Comparison of ENCODE assay signal across 9 cellular contexts in genomic region chr13:113176292-113176691, GRCh38. TPM values are rescaled to one million over a fixed set of nuclear protein-coding genes. Genes with fewer than 3 reads are reported as not detected.
DNase-seq lines count a peak whose midpoint lies in the region; ATAC-seq and TF ChIP-seq lines count a peak whose summit lies in the region.
"Had no signal": no experiment of that assay in that cellular context is flagged by ENCODE, and none has a peak within 500 bp of the region (broad histone marks: within the 10 kb centered on the region; RNA-seq: fewer than 3 reads in every experiment).

No MANE protein-coding gene starts in this region.

- DNase-seq in SIG-M5 treated with dmso at 0.1 percent for 504 hours (lab: John Stamatoyannopoulos, UW; ENCODE audit: unreplicated experiment), result peak; percentile 15
- no peak for DNase-seq in SIG-M5 (lab: John Stamatoyannopoulos, UW)
- DNase-seq in activated CD8-positive, alpha-beta T cell treated with anti-CD3 and anti-CD28 coated beads for 36 hours, result peak; percentile 51
- DNase-seq in erythroblast (lab: John Stamatoyannopoulos, UW), result peak; percentile 24 to 26
- no peak for DNase-seq in stimulated activated effector memory CD8-positive, alpha-beta T cell treated with anti-CD3 and anti-CD28 coated beads, Interleukin-12 subunit alpha, Interleukin-12 subunit beta, amount 100 ng/mL, for 72 hours (ENCODE audit: low spot score in 2 of 2)
- no peak for DNase-seq in anterior cingulate cortex (lab: John Stamatoyannopoulos, UW)
- no peak for DNase-seq in NCI-H146 treated with DMSO at 0.1 percent for 48 hours (lab: John Stamatoyannopoulos, UW; ENCODE audit: unreplicated experiment)
- DNase-seq in KBM-7, result no peak

- H3K27me3 Mint-ChIP-seq in activated CD8-positive, alpha-beta T cell treated with anti-CD3 and anti-CD28 coated beads for 36 hours, result no peaks in the 10 kb centered on the region

- peaks cover 50% of the 10 kb centered on the region for H3K36me3 Mint-ChIP-seq in activated CD8-positive, alpha-beta T cell treated with anti-CD3 and anti-CD28 coated beads for 36 hours (ENCODE audit: low read depth)
- H3K36me3 Mint-ChIP-seq in stimulated activated effector memory CD8-positive, alpha-beta T cell treated with anti-CD3 and anti-CD28 coated beads, Interleukin-12 subunit alpha, Interleukin-12 subunit beta, amount 100 ng/mL, for 72 hours, result peaks cover 84% of the 10 kb centered on the region

- H3K4me1 Mint-ChIP-seq in activated CD8-positive, alpha-beta T cell treated with anti-CD3 and anti-CD28 coated beads for 36 hours (ENCODE audit: low read depth), result peaks cover 8% of the 10 kb centered on the region
- H3K4me1 Mint-ChIP-seq in stimulated activated effector memory CD8-positive, alpha-beta T cell treated with anti-CD3 and anti-CD28 coated beads, Interleukin-12 subunit alpha, Interleukin-12 subunit beta, amount 100 ng/mL, for 72 hours, result peaks cover 42% of the 10 kb centered on the region

- in situ Hi-C loops in KBM-7 (cut with MboI; ENCODE audit: low pct_unique_long_range_greater_than_20kb, low sequenced_read_pairs), result no loop called here

- peak; percentile 75 for ATAC-seq in activated CD8-positive, alpha-beta T cell treated with anti-CD3 and anti-CD28 coated beads for 36 hours
- peak; percentile 96 for ATAC-seq in stimulated activated effector memory CD8-positive, alpha-beta T cell treated with anti-CD3 and anti-CD28 coated beads, Interleukin-12 subunit alpha, Interleukin-12 subunit beta, amount 100 ng/mL, for 72 hours
- ATAC-seq: sciatic nerve had no signal

- H3K9me3 Mint-ChIP-seq in activated CD8-positive, alpha-beta T cell treated with anti-CD3 and anti-CD28 coated beads for 36 hours, result no peaks in the 10 kb centered on the region
- peaks cover 3% of the 10 kb centered on the region for H3K9me3 Mint-ChIP-seq in stimulated activated effector memory CD8-positive, alpha-beta T cell treated with anti-CD3 and anti-CD28 coated beads, Interleukin-12 subunit alpha, Interleukin-12 subunit beta, amount 100 ng/mL, for 72 hours

- TF ChIP-seq CTCF in activated CD8-positive, alpha-beta T cell treated with anti-CD3 and anti-CD28 coated beads for 36 hours (IDR thresholded peaks at IDR 0.05), result no peak

- no peak overlapping the region for H3K4me3 Mint-ChIP-seq in activated CD8-positive, alpha-beta T cell treated with anti-CD3 and anti-CD28 coated beads for 36 hours
- peak overlapping the region; percentile 57 for H3K4me3 Mint-ChIP-seq in stimulated activated effector memory CD8-positive, alpha-beta T cell treated with anti-CD3 and anti-CD28 coated beads, Interleukin-12 subunit alpha, Interleukin-12 subunit beta, amount 100 ng/mL, for 72 hours

- H3K27ac Mint-ChIP-seq in activated CD8-positive, alpha-beta T cell treated with anti-CD3 and anti-CD28 coated beads for 36 hours, result peak overlapping the region; percentile 83
- H3K27ac Mint-ChIP-seq in stimulated activated effector memory CD8-positive, alpha-beta T cell treated with anti-CD3 and anti-CD28 coated beads, Interleukin-12 subunit alpha, Interleukin-12 subunit beta, amount 100 ng/mL, for 72 hours, result peak overlapping the region; percentile 96

- CTCF ChIA-PET in activated CD8-positive, alpha-beta T cell treated with anti-CD3 and anti-CD28 coated beads for 36 hours (lab: Charles Lee), result no interaction called here

- TF ChIP-seq POLR2A in erythroblast (IDR thresholded peaks at IDR 0.05; ENCODE audit: low read length), result no peak

- POLR2A ChIA-PET in activated CD8-positive, alpha-beta T cell treated with anti-CD3 and anti-CD28 coated beads for 36 hours (lab: Charles Lee), result interaction anchor here (1.3 to 1.4 kb wide), 2 partner anchors 19 to 31 kb away, joined by 3 to 4 read pairs; partner anchors contain the start of gene PCID2

- intact Hi-C loops in activated CD8-positive, alpha-beta T cell treated with anti-CD3 and anti-CD28 coated beads for 36 hours (cut with micrococcal nuclease), result no loop called here

RNA-seq across cellular contexts. Expression of gene PROZ, which starts 17.8 kb away (rescaled TPM):
- total RNA-seq in activated CD8-positive, alpha-beta T cell treated with anti-CD3 and anti-CD28 coated beads for 36 hours, result not detected
- total RNA-seq: sciatic nerve had no signal

RNA-seq across cellular contexts. Expression of gene PCID2, which starts 32.2 kb away (rescaled TPM):
- 10 to 100 TPM; 75.8 to 79.0 TPM for total RNA-seq in activated CD8-positive, alpha-beta T cell treated with anti-CD3 and anti-CD28 coated beads for 36 hours

RNA-seq across cellular contexts. Expression of gene CUL4A, which starts 33.1 kb away (rescaled TPM):
- total RNA-seq in activated CD8-positive, alpha-beta T cell treated with anti-CD3 and anti-CD28 coated beads for 36 hours, result 10 to 100 TPM; 81.5 to 81.7 TPM

RNA-seq across cellular contexts. Expression of gene F10, which starts 53.7 kb away (rescaled TPM):
- total RNA-seq in activated CD8-positive, alpha-beta T cell treated with anti-CD3 and anti-CD28 coated beads for 36 hours, result not detected

Comparison
In these comparisons a context has a peak if more than half of its experiments do, and no peak if none do; other contexts are left out.
1. DNase-seq: peak in SIG-M5 treated with dmso at 0.1 percent for 504 hours (single experiment), activated CD8-positive, alpha-beta T cell treated with anti-CD3 and anti-CD28 coated beads for 36 hours (single experiment) and erythroblast (2 of 2); none in SIG-M5 (single experiment), stimulated activated effector memory CD8-positive, alpha-beta T cell treated with anti-CD3 and anti-CD28 coated beads, Interleukin-12 subunit alpha, Interleukin-12 subunit beta, amount 100 ng/mL, for 72 hours (0 of 2), anterior cingulate cortex (0 of 58), NCI-H146 treated with DMSO at 0.1 percent for 48 hours (single experiment) and KBM-7 (single experiment).